ENCODE assay signal across 24 cellular contexts in the genomic region with DNA sequence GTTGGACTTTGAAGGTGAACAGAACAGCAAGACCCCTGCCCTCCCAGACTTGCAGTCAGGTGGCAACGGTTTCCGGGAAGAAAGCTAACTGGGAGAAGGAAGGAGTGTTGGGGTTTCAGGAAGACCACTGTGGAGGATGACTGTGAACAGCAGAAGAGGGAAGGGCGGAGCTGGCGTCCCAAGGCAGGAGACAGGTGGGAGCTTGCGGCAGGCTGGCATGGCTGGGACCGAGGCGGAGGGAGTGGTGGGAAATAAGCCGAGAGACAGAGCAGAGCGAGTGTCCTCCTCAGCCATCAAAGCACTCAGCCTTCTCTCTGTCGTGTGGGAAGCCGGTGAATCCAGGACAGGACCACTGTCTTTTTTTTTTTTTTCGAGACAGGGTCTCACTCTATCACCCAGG.
"Had no signal": no experiment of that assay in that cellular context is flagged by ENCODE, and none has a peak within 500 bp of the region (broad histone marks: within the 10 kb centered on the region; RNA-seq: fewer than 3 reads in every experiment).

No MANE protein-coding gene starts in this region.

- H3K36me3 Mint-ChIP-seq: WTC11 had no signal

- ATAC-seq: K562, SK-N-SH treated with all-trans-retinoic acid at 6 μM for 48 hours, WTC11 had no signal

- H3K9me3 Mint-ChIP-seq: activated CD4-positive, alpha-beta memory T cell treated with anti-CD3 and anti-CD28 coated beads for 36 hours; WTC11 had no signal

- H3K9me3 ChIP-seq: adrenal gland, SJSA1 had no signal

- H3K27me3 Mint-ChIP-seq: activated CD4-positive, alpha-beta memory T cell treated with anti-CD3 and anti-CD28 coated beads for 36 hours; activated naive CD8-positive, alpha-beta T cell had no signal

- H3K27ac Mint-ChIP-seq: activated naive CD8-positive, alpha-beta T cell; WTC11 had no signal

- H3K4me3 Mint-ChIP-seq: activated CD4-positive, alpha-beta memory T cell treated with anti-CD3 and anti-CD28 coated beads for 36 hours; activated naive CD8-positive, alpha-beta T cell; WTC11 had no signal

- DNase-seq: activated CD4-positive, alpha-beta memory T cell treated with anti-CD3 and anti-CD28 coated beads for 36 hours; activated CD4-positive, alpha-beta T cell treated with anti-CD3 and anti-CD28 coated beads for 48 hours; activated CD4-positive, CD25-positive, alpha-beta regulatory T cell treated with anti-CD3 and anti-CD28 coated beads, Interleukin-2, amount 50 U/mL, for 72 hours; activated CD8-positive, alpha-beta memory T cell treated with anti-CD3 and anti-CD28 coated beads for 24 hours; activated naive CD4-positive, alpha-beta T cell; activated T-cell treated with anti-CD3 and anti-CD28 coated beads, Interleukin-2, amount 50 U/mL, for 48 hours; adrenal gland; anterior cingulate cortex; cerebellar nuclear complex; Kasumi-1; NCI-H2029; NCI-H2107; NCI-H2171 treated with DMSO at 0.1 percent for 48 hours; NCI-H345; NCI-H510A; NCI-H526 treated with DMSO at 0.1 percent for 48 hours; NCI-H82; Right ventricle myocardium superior; SW 1271 had no signal
